Comparison of ENCODE assay signal across 8 cellular contexts in genomic region chr5:80082731-80083114, GRCh38. TPM values are rescaled to one million over a fixed set of nuclear protein-coding genes. Genes with fewer than 3 reads are reported as not detected.
DNase-seq lines count a peak whose midpoint lies in the region; ATAC-seq and TF ChIP-seq lines count a peak whose summit lies in the region.

No MANE protein-coding gene starts in this region.

- no peak overlapping the region for H3K9ac ChIP-seq in KMS-11

- H3K4me1 Mint-ChIP-seq in Calu3 (ENCODE audit: low read depth, unreplicated experiment): peaks cover 29% of the 10 kb centered on the region

- ATAC-seq in right cardiac atrium: peak; percentile 91 to 93

- H3K27ac ChIP-seq in KMS-11: no peak overlapping the region
- no peak overlapping the region for H3K27ac ChIP-seq in SJCRH30
- H3K27ac ChIP-seq in right cardiac atrium (ENCODE audit: low read length): no peak overlapping the region

- H3K36me3 ChIP-seq in KMS-11 (ENCODE audit: insufficient read depth): no peaks in the 10 kb centered on the region
- no peaks in the 10 kb centered on the region for H3K36me3 ChIP-seq in SJCRH30

- WGBS in right cardiac atrium: 3% methylated on average over 16 of the region's 16 CpGs

- no peaks in the 10 kb centered on the region for H4K20me1 ChIP-seq in KMS-11 (ENCODE audit: insufficient read depth)

- BruUV-seq in Calu3 (replicated peaks; lab: Mats Ljungman, UMichigan): no TSS peak

- H3K4me1 ChIP-seq in KMS-11 (ENCODE audit: low read depth, poor library complexity, severe bottlenecking) (no peaks in the 10 kb centered on the region), SJCRH30 (no peaks in the 10 kb centered on the region), right cardiac atrium (ENCODE audit: control insufficient read depth, insufficient read depth, low read length) (no peaks in the 10 kb centered on the region)

- H3K36me3 Mint-ChIP-seq in Calu3 (ENCODE audit: insufficient read depth, unreplicated experiment): peaks cover 14% of the 10 kb centered on the region

- intact Hi-C loops in Calu3 (cut with micrococcal nuclease; ENCODE audit: unreplicated experiment) (loop anchor here (1.0 to 5.0 kb wide), 7 partner anchors 91 to 1057 kb away; partner anchors contain the start of gene MTX3), right cardiac atrium (cut with DNase I) (loop anchor here in 2 of 4 donors (5.0 to 10.0 kb wide), 2 partner anchors 225 to 228 kb away; no protein-coding TSS in a partner anchor)

- H3K4me3 Mint-ChIP-seq in Calu3 (ENCODE audit: low read depth, unreplicated experiment): peak overlapping the region; percentile 56

- H3K9me3 ChIP-seq in SJCRH30 (replicated peaks) (no peaks in the 10 kb centered on the region), right cardiac atrium (ENCODE audit: control insufficient read depth, low read length) (no peaks in the 10 kb centered on the region)

- TF ChIP-seq CTCF in Calu3 (IDR thresholded peaks at IDR 0.05; ENCODE audit: unreplicated experiment): peak; percentile 99
- peak; percentile 60; the same call in 1 of the 2 replicates for TF ChIP-seq CTCF in KMS-11 (conservative IDR thresholded peaks at IDR 0.05; ENCODE audit: low read depth, low read length)
- peak; percentile 80 for TF ChIP-seq CTCF in retinal pigment epithelial cell (conservative IDR thresholded peaks at IDR 0.05; ENCODE audit: low read depth, low read length)

- H3K4me3 ChIP-seq in KMS-11 (IDR thresholded peaks at IDR 0.05; ENCODE audit: insufficient read depth, low read depth, low read length) (no peak overlapping the region), SJCRH30 (peak overlapping the region; percentile 32), right cardiac atrium (ENCODE audit: low read length) (peak overlapping the region; percentile 52), retinal pigment epithelial cell (ENCODE audit: low read length) (no peak overlapping the region)

- no peak overlapping the region for H3K27ac Mint-ChIP-seq in Calu3 (ENCODE audit: unreplicated experiment)

- no peak overlapping the region for H2AFZ ChIP-seq in KMS-11 (ENCODE audit: low read depth)

- H3K9me3 Mint-ChIP-seq in Calu3 (ENCODE audit: low read depth, unreplicated experiment): peaks cover 2% of the 10 kb centered on the region

- no peak overlapping the region for H3K4me2 ChIP-seq in KMS-11

- CTCF ChIA-PET in Calu3 (lab: Charles Lee): interaction anchor here (0.8 to 2.0 kb wide), 13 partner anchors 9 to 1058 kb away, joined by 3 to 15 read pairs (median 5); partner anchors contain the start of gene HOMER1

- no peaks in the 10 kb centered on the region for H3K79me2 ChIP-seq in KMS-11 (ENCODE audit: insufficient read depth, low read depth)

- H3K27me3 Mint-ChIP-seq in Calu3 (ENCODE audit: unreplicated experiment): peaks cover 11% of the 10 kb centered on the region

- DNase-seq in Calu3: peak; percentile 91
- DNase-seq in SJCRH30: peak; percentile 79 to 85
- peak in 55 of 58 donors; percentile 14 to 82 (median 59) for DNase-seq in anterior cingulate cortex (lab: John Stamatoyannopoulos, UW)
- DNase-seq in right cardiac atrium: peak; percentile 79 to 90 (median 87)
- DNase-seq in retinal pigment epithelial cell (ENCODE audit: low read depth): peak; percentile 23
- DNase-seq in NOMO-1 treated with DMSO at 0.1 percent for 48 hours (lab: John Stamatoyannopoulos, UW; ENCODE audit: unreplicated experiment): no peak
- no peak for DNase-seq in NCI-H1417 treated with DMSO at 0.1 percent for 48 hours (lab: John Stamatoyannopoulos, UW)

- no peaks in the 10 kb centered on the region for H3K27me3 ChIP-seq in KMS-11 (ENCODE audit: insufficient read depth, low read depth)
- H3K27me3 ChIP-seq in SJCRH30: no peaks in the 10 kb centered on the region
- H3K27me3 ChIP-seq in right cardiac atrium (ENCODE audit: control insufficient read depth, insufficient read depth): no peaks in the 10 kb centered on the region

RNA-seq across cellular contexts. Expression of gene THBS4, which starts 47.6 kb away (rescaled TPM):
- total RNA-seq in Calu3 (2022) (0.52 and 1.3 TPM in 2 replicates), right cardiac atrium (1 to 10 TPM; 2.6 to 9.1 (median 3.9) TPM)
- 4.6 and 6.0 TPM in 2 replicates for total RNA-seq in SJCRH30 (2014; rRNA removed; shearing (Covaris generic))
- polyA plus RNA-seq in right cardiac atrium: 6.9 TPM

Comparison
In these comparisons a context has a peak if more than half of its experiments do, and no peak if none do; other contexts are left out.
1. DNase-seq: peak in Calu3 (single experiment), SJCRH30 (2 of 2), anterior cingulate cortex (55 of 58), right cardiac atrium (3 of 3) and retinal pigment epithelial cell (single experiment); none in NOMO-1 treated with DMSO at 0.1 percent for 48 hours (single experiment) and NCI-H1417 treated with DMSO at 0.1 percent for 48 hours (single experiment).
2. H3K4me3 ChIP-seq: peak in SJCRH30 (single experiment) and right cardiac atrium (single experiment); none in KMS-11 (single experiment) and retinal pigment epithelial cell (single experiment).
3. Peak in every context shown above with its lines, with median percentiles within 50 percentile points of each other: CTCF ChIP-seq.